ENCODE assay signal across 1 cellular context in genomic region chr2:105262662-105263091, GRCh38.
A peak's percentile ranks its signal among the peaks of the same experiment; 100 is the strongest.
TF ChIP-seq lines count a peak whose summit lies in the region.

No MANE protein-coding gene starts in this region.

TF ChIP-seq in K562, 482 proteins besides CTCF, POLR2A, EP300 and RAD21 (continues in another document):
- TF ChIP-seq TRIM24 (IDR thresholded peaks at IDR 0.05) (0 out of 4 replicates have a peak, but pooled peaks of 1 of the 2 experiments have one; percentile 12), HINFP (tag; conservative IDR thresholded peaks at IDR 0.05; ENCODE audit: low read depth) (no peak), POLR2AphosphoS5 (IDR thresholded peaks at IDR 0.05; ENCODE audit: control insufficient read depth, insufficient read depth, low read depth, low read length) (0 out of 2 replicates have a peak, but pooled peaks have one; percentile 45), SMARCC2 (IDR thresholded peaks at IDR 0.05; ENCODE audit: low read depth) (no peak), MAX (CRISPR knock-in tag; IDR thresholded peaks at IDR 0.05) (0 out of 2 replicates have a peak, but pooled peaks have one; percentile 1), NFE2L1 (tag; IDR thresholded peaks at IDR 0.05; ENCODE audit: borderline replicate concordance, low read depth) (no peak), ETV1 (tag; conservative IDR thresholded peaks at IDR 0.05; ENCODE audit: low read depth) (no peak), NCOA2 (IDR thresholded peaks at IDR 0.05; ENCODE audit: partially characterized antibody in 2 of 2) (no peak), TAL1 (IDR thresholded peaks at IDR 0.05) (peak; percentile 45; the same call in 1 of the 2 replicates), ZNF707 (CRISPR knock-in tag; conservative IDR thresholded peaks at IDR 0.05) (no peak), L3MBTL2 (IDR thresholded peaks at IDR 0.05) (peak; percentile 40; the same call in 1 of the 2 replicates), MEIS2 (IDR thresholded peaks at IDR 0.05; ENCODE audit: partially characterized antibody) (peak; percentile 81), SAP30 (IDR thresholded peaks at IDR 0.05; ENCODE audit: borderline replicate concordance, insufficient read depth, low read depth, low read length, poor library complexity, severe bottlenecking) (no peak), PBX2 (CRISPR knock-in tag; IDR thresholded peaks at IDR 0.05; ENCODE audit: low read depth) (no peak), PBX2 (tag; conservative IDR thresholded peaks at IDR 0.05; ENCODE audit: low read depth) (peak; percentile 73), ZNF699 (CRISPR knock-in tag; IDR thresholded peaks at IDR 0.05; ENCODE audit: insufficient replicate concordance) (no peak), CXXC5 (CRISPR knock-in tag; IDR thresholded peaks at IDR 0.05) (peak; percentile 25; the same call in 1 of the 2 replicates), CBFA2T3 (IDR thresholded peaks at IDR 0.05) (peak; percentile 74), USF2 (CRISPR knock-in tag; IDR thresholded peaks at IDR 0.05) (peak; percentile 64), CHD4 (IDR thresholded peaks at IDR 0.05; ENCODE audit: insufficient read depth, insufficient replicate concordance, low read depth, low read length, poor library complexity, severe bottlenecking) (no peak), ARID4B (CRISPR knock-in tag; IDR thresholded peaks at IDR 0.05) (no peak), MGA (IDR thresholded peaks at IDR 0.05) (0 out of 2 replicates have a peak, but pooled peaks have one; percentile 23), ZNF57 (CRISPR knock-in tag; IDR thresholded peaks at IDR 0.05) (no peak), NRF1 (conservative IDR thresholded peaks at IDR 0.05 in 1 of 2, IDR thresholded peaks at IDR 0.05 in 1 of 2) (peak; percentile 31 to 54), ZNF436 (CRISPR knock-in tag; IDR thresholded peaks at IDR 0.05) (no peak), ID3 (CRISPR knock-in tag; IDR thresholded peaks at IDR 0.05) (no peak), ID3 (tag; IDR thresholded peaks at IDR 0.05) (no peak), NFIX (CRISPR knock-in tag; IDR thresholded peaks at IDR 0.05; ENCODE audit: low read depth) (no peak), TOE1 (IDR thresholded peaks at IDR 0.05; ENCODE audit: borderline replicate concordance) (peak; percentile 53; the same call in 1 of the 2 replicates), TOE1 (CRISPR knock-in tag; IDR thresholded peaks at IDR 0.05; ENCODE audit: borderline replicate concordance, low read depth) (no peak), SRSF9 (IDR thresholded peaks at IDR 0.05; ENCODE audit: borderline replicate concordance, low read depth, low read length) (no peak), STAT6 (CRISPR knock-in tag; IDR thresholded peaks at IDR 0.05) (no peak)
